1 cellular context compared by ENCODE assay signal in genomic region chr1:14507227-14507626, GRCh38.
TF ChIP-seq lines count a peak whose summit lies in the region.

No MANE protein-coding gene starts in this region.

TF ChIP-seq in K562, 482 proteins besides CTCF, POLR2A, EP300 and RAD21 (continued from another document):
- TF ChIP-seq ZBTB2 (IDR thresholded peaks at IDR 0.05) (no peak), MIER1 (IDR thresholded peaks at IDR 0.05; ENCODE audit: low read depth) (no peak), DACH1 (IDR thresholded peaks at IDR 0.05; ENCODE audit: partially characterized antibody) (no peak), FOSL1 (tag; conservative IDR thresholded peaks at IDR 0.05) (peak; percentile 40), HDAC3 (IDR thresholded peaks at IDR 0.05; ENCODE audit: borderline replicate concordance, partially characterized antibody) (no peak)
TF ChIP-seq in K562: peak in this region for 3.
